Comparison of ENCODE assay signal across 15 cellular contexts in the genomic region with DNA sequence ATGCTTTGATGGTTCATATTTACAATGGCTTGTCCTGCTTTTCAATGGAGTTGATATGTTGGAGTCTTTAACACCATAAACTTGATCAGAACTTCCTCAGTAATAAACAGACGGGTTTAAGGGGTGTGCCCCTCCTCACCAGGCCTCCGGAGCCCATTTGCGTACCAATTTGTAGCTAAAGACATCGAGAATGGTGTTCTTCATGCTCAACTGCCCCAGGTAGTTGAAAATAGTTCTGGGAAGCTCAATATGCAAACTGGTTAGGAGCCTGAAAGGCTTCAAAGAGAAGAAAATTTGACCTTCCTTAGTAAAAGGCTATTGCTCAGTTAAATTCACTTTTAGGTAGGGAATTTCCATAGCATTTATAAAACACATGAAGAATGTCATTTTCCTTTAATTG.
DNase-seq lines count a peak whose midpoint lies in the region; ATAC-seq, FAIRE-seq and TF ChIP-seq lines count a peak whose summit lies in the region.
"Had no signal": no experiment of that assay in that cellular context is flagged by ENCODE, and none has a peak within 500 bp of the region (broad histone marks: within the 10 kb centered on the region; RNA-seq: fewer than 3 reads in every experiment).

No MANE protein-coding gene starts in this region.

- TF ChIP-seq RAD21 in H1 (IDR thresholded peaks at IDR 0.05 in 1 of 2, conservative IDR thresholded peaks at IDR 0.05 in 1 of 2; ENCODE audit: low read depth in 2 of 2, low read length in 2 of 2): no peak

- no peak overlapping the region for H3K56ac ChIP-seq in H1 (replicated peaks; ENCODE audit: insufficient read length, low read depth, low read length)

- peak overlapping the region; percentile 42; the same call in 1 of the 2 replicates for H3K18ac ChIP-seq in H1 (ENCODE audit: extremely low read depth, low read length)

- H2BK12ac ChIP-seq in H1 (ENCODE audit: low read depth, low read length): no peak overlapping the region

- H2AFZ ChIP-seq in Karpas-422 (ENCODE audit: low read length) (peak overlapping the region; percentile 79), H1 (ENCODE audit: low read length) (peak overlapping the region; percentile 68; the same call in 1 of the 2 replicates)

- H3K4me2 ChIP-seq in Karpas-422 (ENCODE audit: low read depth, low read length, poor library complexity, severe bottlenecking) (peak overlapping the region; percentile 64), H1 (ENCODE audit: insufficient read depth in 1 of 2, low read depth in 2 of 2, low read length in 2 of 2) (peak overlapping the region; percentile 13 to 30; a peak in 1 of 4 replicates)
- H3K4me2 ChIP-seq: KMS-11 had no signal

- no peak overlapping the region for H2BK15ac ChIP-seq in H1 (ENCODE audit: low read length)

- no peaks in the 10 kb centered on the region for H3K9me2 ChIP-seq in Karpas-422 (replicated peaks; ENCODE audit: insufficient read depth, low read length)

- no peak overlapping the region for H2AK5ac ChIP-seq in H1 (ENCODE audit: low read depth, low read length)

- DNase-seq in Karpas-422: peak; percentile 83
- DNase-seq in H1 (ENCODE audit: low read depth in 1 of 2, low spot score in 2 of 2): peak in 1 of 2 experiments; percentile 5
- no peak for DNase-seq in left ventricle myocardium inferior
- no peak for DNase-seq in frontal cortex (ENCODE audit: low spot score in 2 of 2)
- no peak for DNase-seq in retina
- DNase-seq in sciatic nerve (ENCODE audit: low spot score): no peak
- DNase-seq: CD8-positive, alpha-beta memory T cell; DND-41; GF-D8; MM.1S; NCI-H2029; NCI-H524 treated with DMSO at 0.1 percent for 48 hours had no signal

- no peak overlapping the region for H3K4ac ChIP-seq in H1 (replicated peaks; ENCODE audit: insufficient read length, low read depth, low read length)

- 17% methylated on average over 4 of the region's 4 CpGs; no CpG with 5 or more reads in 1 of the 2 experiments for WGBS in H1 (ENCODE audit: extremely low coverage in 1 of 2, insufficient coverage in 1 of 2, insufficient read length in 1 of 2, insufficient replicate concordance in 2 of 2, low coverage in 1 of 2, low lambda C conversion rate in 2 of 2, missing lambda C conversion rate in 1 of 2), 2 experiments

- H2BK5ac ChIP-seq in H1 (ENCODE audit: low read depth, low read length): no peak overlapping the region

- H3K9me3 ChIP-seq in Karpas-422 (ENCODE audit: low read length): no peaks in the 10 kb centered on the region
- no peaks in the 10 kb centered on the region for H3K9me3 ChIP-seq in H1 (ENCODE audit: insufficient read depth in 2 of 2, low read depth in 1 of 2, low read length in 1 of 2)
- no peaks in the 10 kb centered on the region for H3K9me3 ChIP-seq in left ventricle myocardium inferior (replicated peaks)

- H4K20me1 ChIP-seq in Karpas-422 (ENCODE audit: insufficient read depth, low read depth, low read length) (no peaks in the 10 kb centered on the region), H1 (replicated peaks in 1 of 2; ENCODE audit: control insufficient read depth in 1 of 2, insufficient read depth in 2 of 2, low read length in 2 of 2) (no peaks in the 10 kb centered on the region)

- peak; percentile 48 for FAIRE-seq in H1 (lab: Jason Lieb, UNC)
- FAIRE-seq in frontal cortex (lab: Jason Lieb, UNC): no peak
- FAIRE-seq: HepG2 had no signal

- H3K27me3 ChIP-seq in Karpas-422 (ENCODE audit: low read length): no peaks in the 10 kb centered on the region
- no peaks in the 10 kb centered on the region for H3K27me3 ChIP-seq in H1 (replicated peaks in 1 of 4; ENCODE audit: control insufficient read depth in 3 of 4, extremely low read depth in 1 of 4, insufficient read depth in 3 of 4, low read length in 3 of 4)
- peaks cover 43% of the 10 kb centered on the region for H3K27me3 ChIP-seq in left ventricle myocardium inferior (ENCODE audit: low read depth)

- H3K23me2 ChIP-seq in H1 (ENCODE audit: low read depth, low read length): no peaks in the 10 kb centered on the region; the same call in 1 of the 2 replicates

- H3K36me3 ChIP-seq in Karpas-422 (ENCODE audit: insufficient read depth, low read length) (no peaks in the 10 kb centered on the region), H1 (ENCODE audit: control insufficient read depth in 2 of 4, insufficient read depth in 4 of 4, low read length in 3 of 4) (no peaks in the 10 kb centered on the region), left ventricle myocardium inferior (no peaks in the 10 kb centered on the region)

- H3K4me3 ChIP-seq in Karpas-422 (ENCODE audit: low read length) (peak overlapping the region; percentile 46), H1 (ENCODE audit: extremely low read depth in 1 of 4, insufficient read depth in 2 of 4, low read depth in 3 of 4, low read length in 4 of 4) (no peak overlapping the region; a peak in 1 of 8 replicates), left ventricle myocardium inferior (no peak overlapping the region)

- H3K14ac ChIP-seq in H1 (ENCODE audit: insufficient read length): no peak overlapping the region

- H4K8ac ChIP-seq in H1 (ENCODE audit: extremely low read depth, insufficient read depth, low read length): no peak overlapping the region

- H4K91ac ChIP-seq in H1 (replicated peaks; ENCODE audit: insufficient read length, low read length): no peak overlapping the region

- no peaks in the 10 kb centered on the region for H3K79me1 ChIP-seq in H1 (ENCODE audit: low read depth, low read length)

- no peak overlapping the region for H4K5ac ChIP-seq in H1 (ENCODE audit: insufficient read length, low read depth, low read length)

- H3K4me1 ChIP-seq in Karpas-422 (ENCODE audit: low read length) (peaks cover 33% of the 10 kb centered on the region), H1 (replicated peaks in 1 of 4; ENCODE audit: control insufficient read depth in 3 of 4, insufficient read depth in 4 of 4, low read length in 3 of 4) (peaks cover 0 to 12% (median 2%) of the 10 kb centered on the region in 4 experiments; a peak in 2 of 7 replicates), left ventricle myocardium inferior (no peaks in the 10 kb centered on the region)

- intact Hi-C loops in left ventricle myocardium inferior (cut with micrococcal nuclease): no loop called here
- intact Hi-C loops in sciatic nerve (cut with DNase I): no loop called here

- POLR2A ChIA-PET in H1 (lab: Charles Lee; ENCODE audit: partially characterized antibody): no interaction called here

- H3K23ac ChIP-seq in H1 (ENCODE audit: insufficient read length): no peak overlapping the region

- no peak for TF ChIP-seq POLR2A in H1 (IDR thresholded peaks at IDR 0.05; ENCODE audit: control extremely low read depth in 1 of 2, low read depth in 2 of 2, low read length in 2 of 2)

- TF ChIP-seq CTCF in H1 (IDR thresholded peaks at IDR 0.05; ENCODE audit: control extremely low read depth in 1 of 3, insufficient read depth in 1 of 3, low read depth in 1 of 3, low read length in 3 of 3) (no peak), left ventricle myocardium inferior (IDR thresholded peaks at IDR 0.05; ENCODE audit: borderline replicate concordance) (no peak)

- H2BK20ac ChIP-seq in H1 (ENCODE audit: low read length): no peak overlapping the region

- CTCF ChIA-PET in H1 (lab: Charles Lee; ENCODE audit: partially characterized antibody): interaction anchor here (1.5 kb wide), 1 partner anchor 1169 kb away, joined by 4 read pairs; no protein-coding TSS in a partner anchor

- H3K9ac ChIP-seq in Karpas-422 (ENCODE audit: low read length) (peak overlapping the region; percentile 7; the same call in 1 of the 2 replicates), H1 (replicated peaks in 1 of 4; ENCODE audit: extremely low read depth in 1 of 4, low read depth in 3 of 4, low read length in 3 of 4) (no peak overlapping the region; a peak in 1 of 7 replicates)
- H3K9ac ChIP-seq: KMS-11 had no signal

- H3K27ac ChIP-seq in Karpas-422 (ENCODE audit: low read length): peak overlapping the region; percentile 50
- no peak overlapping the region for H3K27ac ChIP-seq in H1 (ENCODE audit: low read depth, low read length)
- no peak overlapping the region for H3K27ac ChIP-seq in left ventricle myocardium inferior (replicated peaks)
- H3K27ac ChIP-seq: KMS-11 had no signal

- TF ChIP-seq EP300 in H1 (IDR thresholded peaks at IDR 0.05; ENCODE audit: borderline replicate concordance in 1 of 2, low read depth in 2 of 2, low read length in 2 of 2): no peak

- H2BK120ac ChIP-seq in H1 (replicated peaks; ENCODE audit: low read depth, low read length): no peak overlapping the region

- ATAC-seq in GM21526 (IDR thresholded peaks at IDR 0.05; ENCODE audit: low FRiP score, unreplicated experiment): peak; percentile 66
- ATAC-seq in sciatic nerve: no peak
- ATAC-seq: HepG2 had no signal

- H3K79me2 ChIP-seq in Karpas-422 (ENCODE audit: low read length) (no peaks in the 10 kb centered on the region), H1 (ENCODE audit: control insufficient read depth in 1 of 2, insufficient read depth in 2 of 2, low read length in 2 of 2) (no peaks in the 10 kb centered on the region)

TF ChIP-seq in H1, 55 proteins besides CTCF, POLR2A, EP300 and RAD21:
- no peak for TF ChIP-seq GABPA (IDR thresholded peaks at IDR 0.05; ENCODE audit: borderline replicate concordance, insufficient read depth, low read length)
- TF ChIP-seq SUZ12 (IDR thresholded peaks at IDR 0.05; ENCODE audit: low read length): no peak
- no peak for TF ChIP-seq CBX8 (IDR thresholded peaks at IDR 0.05; ENCODE audit: borderline replicate concordance, low read depth, low read length)
- no peak for TF ChIP-seq NANOG (IDR thresholded peaks at IDR 0.05; ENCODE audit: insufficient read depth, low read depth, low read length, poor library complexity, severe bottlenecking)
- TF ChIP-seq TAF1 (IDR thresholded peaks at IDR 0.05; ENCODE audit: low read depth, low read length): no peak
- no peak for TF ChIP-seq FOSL1 (IDR thresholded peaks at IDR 0.05; ENCODE audit: insufficient read depth, low read depth, low read length)
- no peak for TF ChIP-seq EGR1 (IDR thresholded peaks at IDR 0.05; ENCODE audit: borderline replicate concordance, low read depth, low read length)
